8 cellular contexts compared by ENCODE assay signal in genomic region chr4:77959566-77960338, GRCh38.
DNase-seq lines count a peak whose midpoint lies in the region; ATAC-seq and TF ChIP-seq lines count a peak whose summit lies in the region.

No MANE protein-coding gene starts in this region.

- H3K4ac ChIP-seq in neuronal stem cell (ENCODE audit: low read length), result no peak overlapping the region

- H3K4me3 ChIP-seq in epithelial cell of proximal tubule (ENCODE audit: low read depth, low read length) (no peak overlapping the region), neuronal stem cell (ENCODE audit: low read length in 2 of 2) (no peak overlapping the region)

- H2BK120ac ChIP-seq in neuronal stem cell (ENCODE audit: low read depth, low read length), result no peak overlapping the region

- H2BK12ac ChIP-seq in neuronal stem cell (ENCODE audit: low read length), result no peak overlapping the region

- H3K36me3 ChIP-seq in neuronal stem cell (replicated peaks in 1 of 2; ENCODE audit: control insufficient read depth in 2 of 2, insufficient read depth in 2 of 2, low read length in 2 of 2), result peaks cover 0 to 2% of the 10 kb centered on the region in 2 donors

- no peak overlapping the region for H2BK15ac ChIP-seq in neuronal stem cell (ENCODE audit: low read length)

- H2AK5ac ChIP-seq in neuronal stem cell (ENCODE audit: low read depth, low read length), result no peak overlapping the region

- no peaks in the 10 kb centered on the region for H3K27me3 ChIP-seq in neuronal stem cell (ENCODE audit: control insufficient read depth in 3 of 3, insufficient read depth in 3 of 3, low read depth in 1 of 3, low read length in 3 of 3)

- H3K4me2 ChIP-seq in neuronal stem cell (ENCODE audit: insufficient read depth, low read length, poor library complexity, severe bottlenecking), result no peak overlapping the region

- H3K9ac ChIP-seq in neuronal stem cell (ENCODE audit: low read depth, low read length, poor library complexity), result no peak overlapping the region

- no peak overlapping the region for H3K14ac ChIP-seq in neuronal stem cell (ENCODE audit: low read length)

- H4K91ac ChIP-seq in neuronal stem cell (ENCODE audit: low read depth, low read length, poor library complexity), result no peak overlapping the region

- WGBS in neuronal stem cell (ENCODE audit: extremely low coverage in 2 of 2, insufficient read length in 2 of 2, insufficient replicate concordance in 1 of 2), 2 donors, result no CpG with 5 or more reads among the region's 6 CpGs

- DNase-seq in DMS 273 (lab: John Stamatoyannopoulos, UW; ENCODE audit: unreplicated experiment) (peak; percentile 72), DMS 273 treated with DMSO at 0.1 percent for 48 hours (lab: John Stamatoyannopoulos, UW) (no peak), RKO (ENCODE audit: low spot score) (peak; percentile 74), epithelial cell of proximal tubule (ENCODE audit: low read depth) (peak; percentile 36), neuronal stem cell (ENCODE audit: low spot score) (peak; percentile 44), GDM1 (lab: John Stamatoyannopoulos, UW) (no peak)

- no peaks in the 10 kb centered on the region for H3K79me1 ChIP-seq in neuronal stem cell (ENCODE audit: low read depth, low read length)

- no peaks in the 10 kb centered on the region for H3K9me3 ChIP-seq in neuronal stem cell (replicated peaks in 1 of 2; ENCODE audit: control insufficient read depth in 2 of 2, insufficient read depth in 1 of 2, low read depth in 1 of 2, low read length in 2 of 2)

- H3K23ac ChIP-seq in neuronal stem cell (ENCODE audit: low read depth, low read length, poor library complexity), result no peak overlapping the region

- no peak overlapping the region for H2AFZ ChIP-seq in neuronal stem cell (ENCODE audit: low read length)

- H3K4me1 ChIP-seq in neuronal stem cell (ENCODE audit: control insufficient read depth in 2 of 2, insufficient read depth in 1 of 2, low read depth in 1 of 2, low read length in 2 of 2), result no peaks in the 10 kb centered on the region

- no peak overlapping the region for H2BK5ac ChIP-seq in neuronal stem cell (ENCODE audit: low read length)

- TF ChIP-seq CTCF in LNCAP (IDR thresholded peaks at IDR 0.05) (peak; percentile 73), epithelial cell of proximal tubule (conservative IDR thresholded peaks at IDR 0.05; ENCODE audit: low read depth, low read length) (peak; percentile 62)

- no peak for ATAC-seq in GM18867 (IDR thresholded peaks at IDR 0.05; ENCODE audit: unreplicated experiment)

- no peak overlapping the region for H3K27ac ChIP-seq in neuronal stem cell (replicated peaks; ENCODE audit: low read length)

- no peak overlapping the region for H4K8ac ChIP-seq in neuronal stem cell (ENCODE audit: low read depth, low read length)

- no peak overlapping the region for H3K18ac ChIP-seq in neuronal stem cell (ENCODE audit: low read length)

Comparison
In these comparisons a context has a peak if more than half of its experiments do, and no peak if none do; other contexts are left out.
1. DNase-seq: peak in DMS 273 (single experiment), RKO (single experiment), epithelial cell of proximal tubule (single experiment) and neuronal stem cell (single experiment); none in DMS 273 treated with DMSO at 0.1 percent for 48 hours (single experiment) and GDM1 (single experiment).